8 cellular contexts compared by ENCODE assay signal in genomic region chr2:46364797-46365457, GRCh38.
DNase-seq lines count a peak whose midpoint lies in the region; ATAC-seq and TF ChIP-seq lines count a peak whose summit lies in the region.

No MANE protein-coding gene starts in this region.

- H3K27me3 ChIP-seq in BE2C (no peaks in the 10 kb centered on the region), heart right ventricle (no peaks in the 10 kb centered on the region), gastrocnemius medialis (no peaks in the 10 kb centered on the region)

- no peak overlapping the region for H3K4me3 ChIP-seq in BE2C (ENCODE audit: low read depth, low read length)
- no peak overlapping the region for H3K4me3 ChIP-seq in heart right ventricle
- H3K4me3 ChIP-seq in gastrocnemius medialis = no peak overlapping the region

- no peaks in the 10 kb centered on the region for H3K36me3 ChIP-seq in BE2C
- H3K36me3 ChIP-seq in heart right ventricle = peaks cover 5 to 98% (median 63%) of the 10 kb centered on the region in 9 donors
- H3K36me3 ChIP-seq in gastrocnemius medialis = peaks cover 0 to 5% of the 10 kb centered on the region in 2 donors

- H3K4me1 Mint-ChIP-seq in activated CD8-positive, alpha-beta T cell treated with anti-CD3 and anti-CD28 coated beads, Interleukin-2, amount 10 ng/mL, durations not matched to agents 7 days and 5 days (ENCODE audit: low read depth) = peaks cover 71% of the 10 kb centered on the region

- DNase-seq in BE2C (peak; percentile 57), NCI-H2196 (lab: John Stamatoyannopoulos, UW; ENCODE audit: unreplicated experiment) (peak; percentile 67), heart right ventricle (peak in 1 of 2 donors; percentile 65), gastrocnemius medialis (no peak)
- peak; percentile 59 for DNase-seq in activated CD8-positive, alpha-beta T cell treated with anti-CD3 and anti-CD28 coated beads, Interleukin-2, amount 10 ng/mL, durations not matched to agents 7 days and 5 days

- intact Hi-C loops in heart right ventricle (cut with DNase I) (loop anchor here (1.0 to 10.0 kb wide), 15 partner anchors 63 to 368 kb away; partner anchors contain the start of gene EPAS1 (in 1 of the 10)), gastrocnemius medialis (cut with DNase I; ENCODE audit: low total_unique reads) (loop anchor here (1.0 to 2.0 kb wide), 2 partner anchors 66 to 135 kb away; no protein-coding TSS in a partner anchor)

- H3K4me3 Mint-ChIP-seq in activated CD8-positive, alpha-beta T cell treated with anti-CD3 and anti-CD28 coated beads, Interleukin-2, amount 10 ng/mL, durations not matched to agents 7 days and 5 days = no peak overlapping the region

- H3K27ac Mint-ChIP-seq in activated CD8-positive, alpha-beta T cell treated with anti-CD3 and anti-CD28 coated beads, Interleukin-2, amount 10 ng/mL, durations not matched to agents 7 days and 5 days = no peak overlapping the region

- no peaks in the 10 kb centered on the region for H3K9me3 ChIP-seq in BE2C
- no peaks in the 10 kb centered on the region for H3K9me3 ChIP-seq in heart right ventricle
- H3K9me3 ChIP-seq in gastrocnemius medialis = no peaks in the 10 kb centered on the region

- 50 to 52% methylated on average over 4 of the region's 4 CpGs for WGBS in heart right ventricle, 2 donors

- peak; percentile 92 for TF ChIP-seq CTCF in BE2C (IDR thresholded peaks at IDR 0.05; ENCODE audit: low read depth, low read length)
- peak; percentile 60; the same call in 1 of the 2 replicates for TF ChIP-seq CTCF in GM12874 (IDR thresholded peaks at IDR 0.05; ENCODE audit: insufficient read depth, low read depth, low read length)
- peak; percentile 74 to 88 (median 83) for TF ChIP-seq CTCF in heart right ventricle (IDR thresholded peaks at IDR 0.05)
- peak; percentile 71 to 84 (median 78) for TF ChIP-seq CTCF in gastrocnemius medialis (IDR thresholded peaks at IDR 0.05 in 4 of 5, conservative IDR thresholded peaks at IDR 0.05 in 1 of 5)

- no peaks in the 10 kb centered on the region for H3K9me3 Mint-ChIP-seq in activated CD8-positive, alpha-beta T cell treated with anti-CD3 and anti-CD28 coated beads, Interleukin-2, amount 10 ng/mL, durations not matched to agents 7 days and 5 days (ENCODE audit: insufficient read depth)

- no peak for ATAC-seq in activated CD8-positive, alpha-beta T cell treated with anti-CD3 and anti-CD28 coated beads, Interleukin-2, amount 10 ng/mL, durations not matched to agents 7 days and 5 days
- ATAC-seq in heart right ventricle = peak in 7 of 8 donors; percentile 13 to 61 (median 53)
- peak; percentile 44 to 71 for ATAC-seq in gastrocnemius medialis
- no peak for ATAC-seq in HG02763 (IDR thresholded peaks at IDR 0.05; ENCODE audit: unreplicated experiment)
- no peak for ATAC-seq in GM21447 (IDR thresholded peaks at IDR 0.05; ENCODE audit: unreplicated experiment)

- H3K36me3 Mint-ChIP-seq in activated CD8-positive, alpha-beta T cell treated with anti-CD3 and anti-CD28 coated beads, Interleukin-2, amount 10 ng/mL, durations not matched to agents 7 days and 5 days (ENCODE audit: low read depth) = peaks cover 6% of the 10 kb centered on the region

- in situ Hi-C loops in gastrocnemius medialis (cut with MboI; ENCODE audit: low sequenced_read_pairs in 4 of 4) = loop anchor here (10.0 to 25.0 kb wide), 4 partner anchors 128 to 370 kb away; no protein-coding TSS in a partner anchor

- H3K27ac ChIP-seq in heart right ventricle (peak overlapping the region in 7 of 10 donors; percentile 8 to 71 (median 37)), gastrocnemius medialis (peak overlapping the region in 2 of 4 donors; percentile 12 to 19)

- POLR2A ChIA-PET in activated CD8-positive, alpha-beta T cell treated with anti-CD3 and anti-CD28 coated beads, Interleukin-2, amount 10 ng/mL, durations not matched to agents 7 days and 5 days (lab: Charles Lee) = no interaction called here

- TF ChIP-seq POLR2A in gastrocnemius medialis (IDR thresholded peaks at IDR 0.05) = no peak

- H3K4me1 ChIP-seq in BE2C (peaks cover 17% of the 10 kb centered on the region), heart right ventricle (peaks cover 0 to 93% (median 41%) of the 10 kb centered on the region in 9 donors), gastrocnemius medialis (peaks cover 7 to 10% of the 10 kb centered on the region in 2 donors)

- peaks cover under 1% of the 10 kb centered on the region for H3K27me3 Mint-ChIP-seq in activated CD8-positive, alpha-beta T cell treated with anti-CD3 and anti-CD28 coated beads, Interleukin-2, amount 10 ng/mL, durations not matched to agents 7 days and 5 days (ENCODE audit: low read depth)

- CTCF ChIA-PET in activated CD8-positive, alpha-beta T cell treated with anti-CD3 and anti-CD28 coated beads, Interleukin-2, amount 10 ng/mL, durations not matched to agents 7 days and 5 days (lab: Charles Lee) = interaction anchor here (0.6 to 5.2 kb wide), 10 partner anchors 55 to 373 kb away, joined by 3 to 48 read pairs (median 4); no protein-coding TSS in a partner anchor

Comparison
In these comparisons a context has a peak if more than half of its experiments do, and no peak if none do; other contexts are left out.
1. DNase-seq: peak in BE2C (single experiment), NCI-H2196 (single experiment) and activated CD8-positive, alpha-beta T cell treated with anti-CD3 and anti-CD28 coated beads, Interleukin-2, amount 10 ng/mL, durations not matched to agents 7 days and 5 days (single experiment); none in gastrocnemius medialis (0 of 2).
2. ATAC-seq: peak in heart right ventricle (7 of 8) and gastrocnemius medialis (2 of 2); none in activated CD8-positive, alpha-beta T cell treated with anti-CD3 and anti-CD28 coated beads, Interleukin-2, amount 10 ng/mL, durations not matched to agents 7 days and 5 days (single experiment), HG02763 (single experiment) and GM21447 (single experiment).
3. Peak in every context shown above with its lines, with median percentiles within 50 percentile points of each other: CTCF ChIP-seq.